ENCODE assay signal across 8 cellular contexts in genomic region chr1:160522622-160523345, GRCh38. TPM values are rescaled to one million over a fixed set of nuclear protein-coding genes. Genes with fewer than 3 reads are reported as not detected.
DNase-seq lines count a peak whose midpoint lies in the region; ATAC-seq and TF ChIP-seq lines count a peak whose summit lies in the region.
"Had no signal": no experiment of that assay in that cellular context is flagged by ENCODE, and none has a peak within 500 bp of the region (broad histone marks: within the 10 kb centered on the region; RNA-seq: fewer than 3 reads in every experiment).

TSS of gene SLAMF6 (minus strand) at chr1:160523255. CDS start at chr1:160523192, 63 bp downstream.

- CTCF ChIA-PET in activated naive CD4-positive, alpha-beta T cell treated with anti-CD3 and anti-CD28 coated beads, Interleukin-2, amount 10 ng/mL, durations not matched to agents 7 days and 5 days (lab: Charles Lee), result interaction anchor here (0.7 to 1.8 kb wide), 8 partner anchors 10 to 96 kb away, joined by 3 to 8 read pairs (median 4); no protein-coding TSS in a partner anchor

- no peak within 1 kb of the TSS for H3K4me3 ChIP-seq in testis

- peak within 1 kb of the TSS; percentile 95 for H3K27ac Mint-ChIP-seq in activated naive CD4-positive, alpha-beta T cell treated with anti-CD3 and anti-CD28 coated beads, Interleukin-2, amount 10 ng/mL, durations not matched to agents 7 days and 5 days
- peak within 1 kb of the TSS; percentile 93 for H3K27ac Mint-ChIP-seq in stimulated activated naive B cell treated with anti-CD40 and anti-IgM and Interleukin-4, amounts not matched to agents 10 μg/mL and 1 μg/mL and 100 μg/mL, for 72 hours

- no peak for TF ChIP-seq CTCF in testis (IDR thresholded peaks at IDR 0.05)

- intact Hi-C loops in testis (cut with DNase I; ENCODE audit: low total_unique reads), result no loop called here

- no peaks in the 10 kb centered on the region for H3K9me3 ChIP-seq in testis

- H3K9me3 Mint-ChIP-seq in activated naive CD4-positive, alpha-beta T cell treated with anti-CD3 and anti-CD28 coated beads, Interleukin-2, amount 10 ng/mL, durations not matched to agents 7 days and 5 days, result peaks cover 30% of the 10 kb centered on the region
- peaks cover 20% of the 10 kb centered on the region in 2 donors for H3K9me3 Mint-ChIP-seq in stimulated activated naive B cell treated with anti-CD40 and anti-IgM and Interleukin-4, amounts not matched to agents 10 μg/mL and 1 μg/mL and 100 μg/mL, for 72 hours

- DNase-seq in NCI-H69 (lab: John Stamatoyannopoulos, UW) (peak; percentile 8), testis (no peak), medulla oblongata (ENCODE audit: extremely low spot score) (no peak), NCI-H526 treated with DMSO at 0.1 percent for 48 hours (lab: John Stamatoyannopoulos, UW) (no peak)
- peak; percentile 60 for DNase-seq in activated naive CD4-positive, alpha-beta T cell treated with anti-CD3 and anti-CD28 coated beads, Interleukin-2, amount 10 ng/mL, durations not matched to agents 7 days and 5 days
- peak; percentile 21 for DNase-seq in stimulated activated naive B cell treated with anti-CD40 and anti-IgM and Interleukin-4, amounts not matched to agents 10 μg/mL and 1 μg/mL and 100 μg/mL, for 72 hours

- no peaks in the 10 kb centered on the region for H3K4me1 ChIP-seq in testis

- WGBS in testis, 2 donors, result 80 to 82% methylated on average over 11 of the region's 11 CpGs

- ATAC-seq in GM19397 (IDR thresholded peaks at IDR 0.05; ENCODE audit: unreplicated experiment), result peak; percentile 51
- ATAC-seq in stimulated activated naive B cell treated with anti-CD40 and anti-IgM and Interleukin-4, amounts not matched to agents 10 μg/mL and 1 μg/mL and 100 μg/mL, for 72 hours (replicated peaks), result peak; percentile 71 to 73

- H3K36me3 Mint-ChIP-seq in activated naive CD4-positive, alpha-beta T cell treated with anti-CD3 and anti-CD28 coated beads, Interleukin-2, amount 10 ng/mL, durations not matched to agents 7 days and 5 days, result peaks cover 38% of the 10 kb centered on the region
- peaks cover 52 to 60% of the 10 kb centered on the region in 2 donors for H3K36me3 Mint-ChIP-seq in stimulated activated naive B cell treated with anti-CD40 and anti-IgM and Interleukin-4, amounts not matched to agents 10 μg/mL and 1 μg/mL and 100 μg/mL, for 72 hours

- no peaks in the 10 kb centered on the region for H3K36me3 ChIP-seq in testis (ENCODE audit: low read depth, missing control alignments)

- H3K4me1 Mint-ChIP-seq in activated naive CD4-positive, alpha-beta T cell treated with anti-CD3 and anti-CD28 coated beads, Interleukin-2, amount 10 ng/mL, durations not matched to agents 7 days and 5 days, result peaks cover 65% of the 10 kb centered on the region
- H3K4me1 Mint-ChIP-seq in stimulated activated naive B cell treated with anti-CD40 and anti-IgM and Interleukin-4, amounts not matched to agents 10 μg/mL and 1 μg/mL and 100 μg/mL, for 72 hours, result peaks cover 30 to 62% of the 10 kb centered on the region in 2 donors

- no peaks in the 10 kb centered on the region for H3K27me3 Mint-ChIP-seq in activated naive CD4-positive, alpha-beta T cell treated with anti-CD3 and anti-CD28 coated beads, Interleukin-2, amount 10 ng/mL, durations not matched to agents 7 days and 5 days
- no peaks in the 10 kb centered on the region for H3K27me3 Mint-ChIP-seq in stimulated activated naive B cell treated with anti-CD40 and anti-IgM and Interleukin-4, amounts not matched to agents 10 μg/mL and 1 μg/mL and 100 μg/mL, for 72 hours

- H3K4me3 Mint-ChIP-seq in activated naive CD4-positive, alpha-beta T cell treated with anti-CD3 and anti-CD28 coated beads, Interleukin-2, amount 10 ng/mL, durations not matched to agents 7 days and 5 days, result peak within 1 kb of the TSS; percentile 84
- H3K4me3 Mint-ChIP-seq in stimulated activated naive B cell treated with anti-CD40 and anti-IgM and Interleukin-4, amounts not matched to agents 10 μg/mL and 1 μg/mL and 100 μg/mL, for 72 hours, result peak within 1 kb of the TSS; percentile 83 to 88

- no peak for TF ChIP-seq POLR2A in testis (IDR thresholded peaks at IDR 0.05)

- no peak within 1 kb of the TSS for H3K27ac ChIP-seq in testis

- no peaks in the 10 kb centered on the region for H3K27me3 ChIP-seq in testis

RNA-seq across cellular contexts. Expression of gene SLAMF6, which starts in this region (rescaled TPM):
- 1 to 10 TPM in 1 of 2 donors, under 1 TPM in 1; 0.68 to 1.6 TPM for total RNA-seq in testis
- polyA plus RNA-seq in testis (ENCODE audit: insufficient read depth, low read depth, low replicate concordance), result 2.3 TPM
- total RNA-seq: RPMI7951 had no signal

Comparison
In these comparisons a context has a peak if more than half of its experiments do, and no peak if none do; other contexts are left out.
1. DNase-seq: peak in NCI-H69 (single experiment), activated naive CD4-positive, alpha-beta T cell treated with anti-CD3 and anti-CD28 coated beads, Interleukin-2, amount 10 ng/mL, durations not matched to agents 7 days and 5 days (single experiment) and stimulated activated naive B cell treated with anti-CD40 and anti-IgM and Interleukin-4, amounts not matched to agents 10 μg/mL and 1 μg/mL and 100 μg/mL, for 72 hours (single experiment); none in testis (single experiment), medulla oblongata (single experiment) and NCI-H526 treated with DMSO at 0.1 percent for 48 hours (single experiment).